24 cellular contexts compared by ENCODE assay signal in the genomic region with DNA sequence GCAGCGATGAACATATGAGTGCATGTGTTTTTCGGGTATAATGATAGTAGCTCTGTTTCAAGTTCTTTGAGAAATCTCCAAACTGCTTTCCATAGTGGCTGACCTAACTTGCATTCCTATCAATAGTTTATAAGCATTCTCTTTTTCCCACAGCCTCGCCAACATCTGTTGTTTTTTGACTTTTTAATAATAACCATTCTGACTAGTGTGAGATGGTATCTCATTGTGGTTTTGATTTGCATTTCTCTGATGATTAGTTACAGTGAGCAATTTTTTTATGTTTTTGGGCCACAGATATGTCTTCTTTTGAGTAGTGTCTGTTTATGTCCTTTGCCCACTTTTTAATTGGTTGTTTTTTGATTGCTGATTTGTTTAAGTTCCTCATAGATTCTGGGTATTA. TPM values are rescaled to one million over a fixed set of nuclear protein-coding genes. Genes with fewer than 3 reads are reported as not detected.
DNase-seq lines count a peak whose midpoint lies in the region; ATAC-seq and TF ChIP-seq lines count a peak whose summit lies in the region.
"Had no signal": no experiment of that assay in that cellular context is flagged by ENCODE, and none has a peak within 500 bp of the region (broad histone marks: within the 10 kb centered on the region; RNA-seq: fewer than 3 reads in every experiment).

No MANE protein-coding gene starts in this region.

- TF ChIP-seq CTCF in AG09309 (IDR thresholded peaks at IDR 0.05; ENCODE audit: control insufficient read depth, insufficient read depth, low read depth, low read length, missing control alignments) = no peak
- TF ChIP-seq CTCF in endothelial cell (IDR thresholded peaks at IDR 0.05; ENCODE audit: unreplicated experiment) = no peak
- no peak for TF ChIP-seq CTCF in prostate gland (IDR thresholded peaks at IDR 0.05)
- TF ChIP-seq CTCF in upper lobe of right lung (IDR thresholded peaks at IDR 0.05) = no peak

- H3K9me3 Mint-ChIP-seq in endothelial cell (ENCODE audit: unreplicated experiment) = no peaks in the 10 kb centered on the region
- H3K9me3 Mint-ChIP-seq: activated naive CD4-positive, alpha-beta T cell treated with anti-CD3 and anti-CD28 coated beads for 36 hours had no signal

- intact Hi-C loops in prostate gland (cut with DNase I) (loop anchor here (10.0 kb wide), 2 partner anchors 265 to 345 kb away; no protein-coding TSS in a partner anchor), upper lobe of right lung (cut with DNase I) (no loop called here)

- H3K4me1 ChIP-seq in prostate gland (replicated peaks) = no peaks in the 10 kb centered on the region
- H3K4me1 ChIP-seq in upper lobe of right lung = no peaks in the 10 kb centered on the region
- H3K4me1 ChIP-seq: breast epithelium had no signal

- no peak overlapping the region for H3K4me3 Mint-ChIP-seq in endothelial cell (ENCODE audit: unreplicated experiment)
- H3K4me3 Mint-ChIP-seq: activated naive CD4-positive, alpha-beta T cell treated with anti-CD3 and anti-CD28 coated beads for 36 hours; CD14-positive monocyte had no signal

- H3K27me3 Mint-ChIP-seq in endothelial cell (ENCODE audit: unreplicated experiment) = no peaks in the 10 kb centered on the region

- H3K9me3 ChIP-seq in prostate gland (no peaks in the 10 kb centered on the region), upper lobe of right lung (no peaks in the 10 kb centered on the region)
- H3K9me3 ChIP-seq: breast epithelium, psoas muscle had no signal

- no peak overlapping the region for H3K27ac Mint-ChIP-seq in endothelial cell (ENCODE audit: unreplicated experiment)
- H3K27ac Mint-ChIP-seq: activated naive CD4-positive, alpha-beta T cell treated with anti-CD3 and anti-CD28 coated beads for 36 hours; CD14-positive monocyte had no signal

- peaks cover 2% of the 10 kb centered on the region for H3K4me1 Mint-ChIP-seq in endothelial cell (ENCODE audit: unreplicated experiment)

- H3K27ac ChIP-seq in prostate gland (no peak overlapping the region), upper lobe of right lung (no peak overlapping the region)
- H3K27ac ChIP-seq: breast epithelium, hepatocyte, psoas muscle, RWPE1, SK-N-MC had no signal

- H3K36me3 Mint-ChIP-seq in endothelial cell (ENCODE audit: low read depth, unreplicated experiment) = no peaks in the 10 kb centered on the region
- H3K36me3 Mint-ChIP-seq: CD14-positive monocyte had no signal

- TF ChIP-seq POLR2A in prostate gland (IDR thresholded peaks at IDR 0.05) = no peak

- WGBS in prostate gland = 82% methylated on average over 3 of the region's 3 CpGs

- no peak overlapping the region for H3K4me3 ChIP-seq in AG09309 (ENCODE audit: control insufficient read depth, low read depth, low read length)
- H3K4me3 ChIP-seq in prostate gland = no peak overlapping the region
- H3K4me3 ChIP-seq in upper lobe of right lung = no peak overlapping the region
- H3K4me3 ChIP-seq: breast epithelium, hepatocyte, psoas muscle, SK-N-MC had no signal

- no peaks in the 10 kb centered on the region for H3K27me3 ChIP-seq in prostate gland (replicated peaks; ENCODE audit: insufficient read depth)
- no peaks in the 10 kb centered on the region for H3K27me3 ChIP-seq in upper lobe of right lung
- H3K27me3 ChIP-seq: breast epithelium, hepatocyte had no signal

- DNase-seq in AG09309 (ENCODE audit: low read depth) (peak; percentile 38), ELR (ENCODE audit: low read depth) (peak; percentile 43), RPMI7951 (ENCODE audit: low read depth) (peak; percentile 43), fibroblast of peridontal ligament (ENCODE audit: extremely low read depth) (peak; percentile 62), endothelial cell (ENCODE audit: low spot score) (no peak), prostate gland (ENCODE audit: low spot score) (no peak), NCI-H69 (lab: John Stamatoyannopoulos, UW) (no peak), upper lobe of right lung (no peak)
- DNase-seq: activated CD4-positive, alpha-beta T cell treated with anti-CD3 and anti-CD28 coated beads for 4 hours; activated naive CD4-positive, alpha-beta T cell treated with anti-CD3 and anti-CD28 coated beads for 36 hours; activated T-cell treated with anti-CD3 and anti-CD28 coated beads, Interleukin-2, amount 50 U/mL, for 48 hours; amygdala; mesenchymal stem cell; NCI-H146; NCI-H446; NCI-H82; psoas muscle; stimulated activated naive CD4-positive, alpha-beta T cell treated with Interleukin-2 at 50 U/mL for 16 hours had no signal

- ATAC-seq in upper lobe of right lung = no peak
- ATAC-seq: left lobe of liver, psoas muscle had no signal

- H3K36me3 ChIP-seq in prostate gland (no peaks in the 10 kb centered on the region), upper lobe of right lung (no peaks in the 10 kb centered on the region)
- H3K36me3 ChIP-seq: breast epithelium had no signal

RNA-seq across cellular contexts. Expression of gene RUNX1, which starts 10.6 kb away (rescaled TPM):
- total RNA-seq in RPMI7951 (2014; rRNA removed; shearing (Covaris generic)) = 6.5 and 13.8 TPM in 2 replicates
- 18.7 TPM for total RNA-seq in endothelial cell (ENCODE audit: unreplicated experiment)
- total RNA-seq in prostate gland = 10 to 100 TPM; 23.0 to 25.8 TPM
- total RNA-seq in upper lobe of right lung = 86.9 TPM

Comparison
In these comparisons a context has a peak if more than half of its experiments do, and no peak if none do; other contexts are left out.
1. DNase-seq: peak in AG09309 (single experiment), ELR (single experiment), RPMI7951 (single experiment) and fibroblast of peridontal ligament (single experiment); none in endothelial cell (single experiment), prostate gland (single experiment), NCI-H69 (single experiment) and upper lobe of right lung (single experiment).